ENCODE assay signal across 8 cellular contexts in the genomic region with DNA sequence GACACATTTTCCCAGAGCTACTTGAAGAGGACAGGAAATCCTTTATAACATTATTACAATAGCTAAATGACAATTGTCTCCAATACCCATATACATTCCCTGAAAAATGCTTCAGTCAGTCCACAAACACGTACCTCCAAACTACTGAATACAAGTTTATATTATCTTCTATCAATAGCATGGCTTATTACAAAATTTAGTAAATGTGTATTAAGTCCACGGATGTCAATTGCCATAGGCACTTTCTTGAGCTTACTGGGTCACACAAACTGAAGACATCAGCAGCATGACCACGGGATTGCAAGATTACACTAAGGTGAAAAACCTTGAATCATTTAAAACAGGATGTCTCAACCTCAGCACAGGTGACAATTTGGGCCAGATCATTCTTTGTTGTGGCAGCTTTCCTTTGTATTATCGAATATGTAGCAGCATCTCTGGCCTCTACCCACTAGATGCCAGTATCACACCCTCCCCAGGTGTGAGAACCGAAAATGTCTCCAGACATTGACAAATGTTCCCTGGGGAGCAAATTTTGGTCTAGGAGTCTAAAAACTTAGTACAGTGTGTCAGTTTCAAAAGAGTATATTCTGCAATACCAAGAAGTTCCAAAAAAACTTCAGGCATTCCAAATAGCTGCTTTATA. TPM values are rescaled to one million over a fixed set of nuclear protein-coding genes. Genes with fewer than 3 reads are reported as not detected.
DNase-seq lines count a peak whose midpoint lies in the region; ATAC-seq, FAIRE-seq and TF ChIP-seq lines count a peak whose summit lies in the region.

No MANE protein-coding gene starts in this region.

- peaks cover 34% of the 10 kb centered on the region for H3K4me1 Mint-ChIP-seq in memory B cell

- peak overlapping the region; percentile 76 for H3K27ac ChIP-seq in 22Rv1
- H3K27ac ChIP-seq in OCI-LY3 (ENCODE audit: low read length) = peak overlapping the region; percentile 45
- H3K27ac ChIP-seq in ascending aorta = peak overlapping the region in 1 of 2 donors; percentile 28
- H3K27ac ChIP-seq in thyroid gland = peak overlapping the region; percentile 45 to 92 (median 69)

- H3K27ac Mint-ChIP-seq in memory B cell = peak overlapping the region; percentile 87

- peaks cover 64% of the 10 kb centered on the region for H3K79me2 ChIP-seq in OCI-LY3 (ENCODE audit: low read length)

- H3K4me1 ChIP-seq in OCI-LY3 (ENCODE audit: low read length) (peaks cover 44% of the 10 kb centered on the region), ascending aorta (peaks cover 4 to 18% of the 10 kb centered on the region in 2 donors), thyroid gland (peaks cover 26 to 39% of the 10 kb centered on the region in 2 donors)

- WGBS in thyroid gland, 2 donors = 13 to 18% methylated on average over 5 of the region's 5 CpGs

- no peaks in the 10 kb centered on the region for H3K27me3 Mint-ChIP-seq in memory B cell

- H3K4me3 ChIP-seq in OCI-LY3 (ENCODE audit: low read length) (peak overlapping the region; percentile 81), ascending aorta (peak overlapping the region; percentile 82 to 97), thyroid gland (replicated peaks in 1 of 3) (peak overlapping the region; percentile 39 to 62 (median 62))

- H3K9me3 ChIP-seq in OCI-LY3 (ENCODE audit: insufficient read depth, low read length) (no peaks in the 10 kb centered on the region), ascending aorta (no peaks in the 10 kb centered on the region), thyroid gland (no peaks in the 10 kb centered on the region)

- H3K36me3 Mint-ChIP-seq in memory B cell = peaks cover 2% of the 10 kb centered on the region

- TF ChIP-seq POLR2A in thyroid gland (IDR thresholded peaks at IDR 0.05) = no peak

- no peaks in the 10 kb centered on the region for H3K9me3 Mint-ChIP-seq in memory B cell

- peak; percentile 47 for TF ChIP-seq CTCF in 22Rv1 (IDR thresholded peaks at IDR 0.05)
- TF ChIP-seq CTCF in OCI-LY3 (IDR thresholded peaks at IDR 0.05; ENCODE audit: low read depth, low read length) = peak; percentile 95
- TF ChIP-seq CTCF in ascending aorta (IDR thresholded peaks at IDR 0.05) = no peak
- TF ChIP-seq CTCF in thyroid gland (IDR thresholded peaks at IDR 0.05) = peak in 4 of 6 experiments; percentile 45 to 53 (median 50)

- ATAC-seq in HG02943 (IDR thresholded peaks at IDR 0.05; ENCODE audit: low read depth, unreplicated experiment) (peak; percentile 36), memory B cell (ENCODE audit: low read depth) (peak; percentile 43)

- peak overlapping the region; percentile 73 for H3K9ac ChIP-seq in OCI-LY3 (ENCODE audit: low read length)

- peak overlapping the region; percentile 91 for H3K4me3 Mint-ChIP-seq in memory B cell

- DNase-seq in GM18507 (ENCODE audit: extremely low spot score, insufficient read length, low read depth) = no peak
- DNase-seq in ascending aorta (ENCODE audit: low spot score in 2 of 2) = no peak
- DNase-seq in memory B cell (ENCODE audit: low spot score in 2 of 2) = peak; percentile 30 to 54
- peak; percentile 40 to 47 for DNase-seq in thyroid gland
- no peak for DNase-seq in posterior cingulate gyrus

- H3K36me3 ChIP-seq in OCI-LY3 (replicated peaks; ENCODE audit: low read depth, low read length) (peaks cover 28% of the 10 kb centered on the region), ascending aorta (no peaks in the 10 kb centered on the region), thyroid gland (no peaks in the 10 kb centered on the region)

- peak overlapping the region; percentile 85 for H3K4me2 ChIP-seq in OCI-LY3 (ENCODE audit: low read length)

- H4K20me1 ChIP-seq in OCI-LY3 (ENCODE audit: insufficient read depth, low read length) = peaks cover 52% of the 10 kb centered on the region

- no peak overlapping the region for H2AFZ ChIP-seq in OCI-LY3 (ENCODE audit: low read depth, low read length)

- intact Hi-C loops in ascending aorta (cut with DNase I) = loop anchor here (5.0 kb wide), 1 partner anchor 134 kb away; a partner anchor contains a TSS
- intact Hi-C loops in thyroid gland (cut with DNase I) = no loop called here
- intact Hi-C loops in posterior cingulate gyrus (cut with DNase I) = no loop called here

- peak; percentile 97 for FAIRE-seq in GM18507 (lab: Jason Lieb, UNC)

- H3K27me3 ChIP-seq in OCI-LY3 (ENCODE audit: low read depth, low read length) = no peaks in the 10 kb centered on the region
- no peaks in the 10 kb centered on the region for H3K27me3 ChIP-seq in ascending aorta
- H3K27me3 ChIP-seq in thyroid gland = no peaks in the 10 kb centered on the region

RNA-seq across cellular contexts. Expression of a gene that starts 1.4 kb away (rescaled TPM):
- total RNA-seq in ascending aorta (111 TPM), thyroid gland (10 to 100 TPM; 81.4 to 96.3 (median 88.8) TPM)

RNA-seq across cellular contexts. Expression of a gene that starts 46.3 kb away (rescaled TPM):
- total RNA-seq in ascending aorta (14.5 TPM), thyroid gland (100 to 1,000 TPM in 3 of 4 donors, 10 to 100 TPM in 1; 93.4 to 152 (median 118) TPM)

Comparison
In these comparisons a context has a peak if more than half of its experiments do, and no peak if none do; other contexts are left out.
1. CTCF ChIP-seq: peak in 22Rv1 (single experiment), OCI-LY3 (single experiment) and thyroid gland (4 of 6); none in ascending aorta (0 of 3).
2. DNase-seq: peak in memory B cell (2 of 2) and thyroid gland (2 of 2); none in GM18507 (single experiment), ascending aorta (0 of 2) and posterior cingulate gyrus (0 of 10).
3. Peak in every context shown above with its lines, with median percentiles within 50 percentile points of each other: H3K4me3 ChIP-seq.